In the genomic region with DNA sequence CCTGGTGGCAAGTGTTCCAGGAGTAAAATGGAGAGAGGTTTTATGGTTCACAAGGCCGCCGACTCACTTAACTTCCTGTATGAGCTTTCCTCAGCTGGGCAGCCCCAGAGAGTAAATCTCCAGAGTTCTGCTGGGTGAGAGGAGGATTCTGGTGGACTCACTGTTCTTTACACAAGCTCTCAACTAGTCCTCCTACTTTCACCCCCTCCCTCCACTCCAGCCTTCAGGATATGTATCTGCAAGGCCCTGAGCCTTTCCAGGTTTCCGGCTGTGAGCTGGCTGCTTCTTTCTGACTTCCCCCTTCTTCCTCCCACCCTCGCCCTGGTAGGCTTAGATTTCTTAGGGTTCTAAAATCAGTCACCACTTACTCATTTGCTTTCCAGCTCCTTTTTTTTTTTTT, we compare ENCODE assay signal across 10 cellular contexts. TPM values are rescaled to one million over a fixed set of nuclear protein-coding genes. Genes with fewer than 3 reads are reported as not detected.
DNase-seq lines count a peak whose midpoint lies in the region; ATAC-seq and TF ChIP-seq lines count a peak whose summit lies in the region.
"Had no signal": no experiment of that assay in that cellular context is flagged by ENCODE, and none has a peak within 500 bp of the region (broad histone marks: within the 10 kb centered on the region; RNA-seq: fewer than 3 reads in every experiment).

No MANE protein-coding gene starts in this region.

- H3K4me1 Mint-ChIP-seq in HFFc6 (ENCODE audit: low read depth): peaks cover 34% of the 10 kb centered on the region
- H3K4me1 Mint-ChIP-seq in activated CD4-positive, alpha-beta T cell treated with anti-CD3 and anti-CD28 coated beads, Interleukin-2, amount 10 ng/mL, durations not matched to agents 24 days and 14 days: peaks cover 2% of the 10 kb centered on the region

- ATAC-seq in SK-N-SH treated with all-trans-retinoic acid at 6 μM for 48 hours (peak; percentile 76), HG02763 (IDR thresholded peaks at IDR 0.05; ENCODE audit: unreplicated experiment) (no peak)

- H3K27me3 Mint-ChIP-seq in HFFc6 (ENCODE audit: insufficient read depth): no peaks in the 10 kb centered on the region; the same call in 1 of the 2 replicates
- H3K27me3 Mint-ChIP-seq in activated CD4-positive, alpha-beta T cell treated with anti-CD3 and anti-CD28 coated beads, Interleukin-2, amount 10 ng/mL, durations not matched to agents 24 days and 14 days: peaks cover 16% of the 10 kb centered on the region

- no peaks in the 10 kb centered on the region for H3K9me3 Mint-ChIP-seq in HFFc6
- H3K9me3 Mint-ChIP-seq in activated CD4-positive, alpha-beta T cell treated with anti-CD3 and anti-CD28 coated beads, Interleukin-2, amount 10 ng/mL, durations not matched to agents 24 days and 14 days: no peaks in the 10 kb centered on the region
- H3K9me3 Mint-ChIP-seq: activated T-cell treated with anti-CD3 and anti-CD28 coated beads, Interleukin-2, amount 50 U/mL, for 4 hours had no signal

- intact Hi-C loops in activated CD4-positive, alpha-beta T cell treated with anti-CD3 and anti-CD28 coated beads, Interleukin-2, amount 10 ng/mL, durations not matched to agents 24 days and 14 days (cut with micrococcal nuclease): no loop called here

- TF ChIP-seq CTCF in GM10248 (IDR thresholded peaks at IDR 0.05; ENCODE audit: control extremely low read depth, extremely low read depth, low read depth, missing control alignments) (no peak), HFFc6 (IDR thresholded peaks at IDR 0.05) (no peak)

- CTCF ChIA-PET in GM10248 (lab: Yijun Ruan, JAX): interaction anchor here (0.8 to 1.4 kb wide), 4 partner anchors 62 to 418 kb away, joined by 3 to 5 read pairs (median 4); no protein-coding TSS in a partner anchor

- DNase-seq in GM10248 (ENCODE audit: extremely low spot score): peak; percentile 13
- DNase-seq in HFFc6: peak; percentile 36
- DNase-seq in iPS DF 19.7 (ENCODE audit: low read depth, low spot score): peak; percentile 35
- DNase-seq in midbrain (lab: John Stamatoyannopoulos, UW): no peak
- DNase-seq in activated CD4-positive, alpha-beta T cell treated with anti-CD3 and anti-CD28 coated beads, Interleukin-2, amount 10 ng/mL, durations not matched to agents 24 days and 14 days: no peak
- DNase-seq in amniotic stem cell (lab: John Stamatoyannopoulos, UW): no peak
- DNase-seq: activated T-cell treated with anti-CD3 and anti-CD28 coated beads, Interleukin-2, amount 50 U/mL, for 4 hours; PC-9 had no signal

- H3K36me3 Mint-ChIP-seq in HFFc6 (ENCODE audit: low read depth): no peaks in the 10 kb centered on the region
- H3K36me3 Mint-ChIP-seq in activated CD4-positive, alpha-beta T cell treated with anti-CD3 and anti-CD28 coated beads, Interleukin-2, amount 10 ng/mL, durations not matched to agents 24 days and 14 days (ENCODE audit: low read depth): no peaks in the 10 kb centered on the region

- peak overlapping the region; percentile 20; the same call in 1 of the 2 replicates for H3K4me3 Mint-ChIP-seq in HFFc6
- no peak overlapping the region for H3K4me3 Mint-ChIP-seq in activated CD4-positive, alpha-beta T cell treated with anti-CD3 and anti-CD28 coated beads, Interleukin-2, amount 10 ng/mL, durations not matched to agents 24 days and 14 days
- H3K4me3 Mint-ChIP-seq: activated T-cell treated with anti-CD3 and anti-CD28 coated beads, Interleukin-2, amount 50 U/mL, for 4 hours had no signal

- peak overlapping the region; percentile 59 for H3K27ac Mint-ChIP-seq in HFFc6
- no peak overlapping the region for H3K27ac Mint-ChIP-seq in activated CD4-positive, alpha-beta T cell treated with anti-CD3 and anti-CD28 coated beads, Interleukin-2, amount 10 ng/mL, durations not matched to agents 24 days and 14 days

- POLR2A ChIA-PET in GM10248 (lab: Yijun Ruan, JAX): no interaction called here

TF ChIP-seq in SK-N-SH treated with all-trans-retinoic acid at 6 μM for 48 hours, 23 proteins besides CTCF, POLR2A, EP300 and RAD21:
- no peak for TF ChIP-seq CSDC2 (CRISPR knock-in tag; IDR thresholded peaks at IDR 0.05)
- no peak for TF ChIP-seq BACH2 (CRISPR knock-in tag; IDR thresholded peaks at IDR 0.05; ENCODE audit: borderline replicate concordance)
- TF ChIP-seq GLIS3 (CRISPR knock-in tag; IDR thresholded peaks at IDR 0.05): no peak
- no peak for TF ChIP-seq OSR1 (CRISPR knock-in tag; IDR thresholded peaks at IDR 0.05)
- no peak for TF ChIP-seq SNAI2 (CRISPR knock-in tag; IDR thresholded peaks at IDR 0.05)
- no peak for TF ChIP-seq RARB (CRISPR knock-in tag; IDR thresholded peaks at IDR 0.05)
- TF ChIP-seq TCF4 (CRISPR knock-in tag; IDR thresholded peaks at IDR 0.05; ENCODE audit: borderline replicate concordance): no peak
- TF ChIP-seq, protein P1, sequence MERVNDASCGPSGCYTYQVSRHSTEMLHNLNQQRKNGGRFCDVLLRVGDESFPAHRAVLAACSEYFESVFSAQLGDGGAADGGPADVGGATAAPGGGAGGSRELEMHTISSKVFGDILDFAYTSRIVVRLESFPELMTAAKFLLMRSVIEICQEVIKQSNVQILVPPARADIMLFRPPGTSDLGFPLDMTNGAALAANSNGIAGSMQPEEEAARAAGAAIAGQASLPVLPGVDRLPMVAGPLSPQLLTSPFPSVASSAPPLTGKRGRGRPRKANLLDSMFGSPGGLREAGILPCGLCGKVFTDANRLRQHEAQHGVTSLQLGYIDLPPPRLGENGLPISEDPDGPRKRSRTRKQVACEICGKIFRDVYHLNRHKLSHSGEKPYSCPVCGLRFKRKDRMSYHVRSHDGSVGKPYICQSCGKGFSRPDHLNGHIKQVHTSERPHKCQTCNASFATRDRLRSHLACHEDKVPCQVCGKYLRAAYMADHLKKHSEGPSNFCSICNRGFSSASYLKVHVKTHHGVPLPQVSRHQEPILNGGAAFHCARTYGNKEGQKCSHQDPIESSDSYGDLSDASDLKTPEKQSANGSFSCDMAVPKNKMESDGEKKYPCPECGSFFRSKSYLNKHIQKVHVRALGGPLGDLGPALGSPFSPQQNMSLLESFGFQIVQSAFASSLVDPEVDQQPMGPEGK (CRISPR knock-in tag; IDR thresholded peaks at IDR 0.05; ENCODE audit: borderline replicate concordance): no peak
- TF ChIP-seq ZFP30 (CRISPR knock-in tag; IDR thresholded peaks at IDR 0.05): no peak

RNA-seq across cellular contexts. Expression of a gene that starts 34.0 kb away (rescaled TPM):
- total RNA-seq in HFFc6 (2021; fragmentation: NEBNext Ultra II Directional; extraction: Animal tissue kit (Norgen Biotek cat#: 25700)): under 1 TPM; 0.05 to 0.37 (median 0.25) TPM
- 0.77 and 0.83 TPM in 2 replicates for total RNA-seq in activated CD4-positive, alpha-beta T cell treated with anti-CD3 and anti-CD28 coated beads, Interleukin-2, amount 10 ng/mL, durations not matched to agents 24 days and 14 days

Comparison
In these comparisons a context has a peak if more than half of its experiments do, and no peak if none do; other contexts are left out.
1. DNase-seq: peak in GM10248 (single experiment), HFFc6 (single experiment) and iPS DF 19.7 (single experiment); none in midbrain (single experiment), activated CD4-positive, alpha-beta T cell treated with anti-CD3 and anti-CD28 coated beads, Interleukin-2, amount 10 ng/mL, durations not matched to agents 24 days and 14 days (single experiment) and amniotic stem cell (single experiment).